1 cellular context compared by ENCODE assay signal in the genomic region with DNA sequence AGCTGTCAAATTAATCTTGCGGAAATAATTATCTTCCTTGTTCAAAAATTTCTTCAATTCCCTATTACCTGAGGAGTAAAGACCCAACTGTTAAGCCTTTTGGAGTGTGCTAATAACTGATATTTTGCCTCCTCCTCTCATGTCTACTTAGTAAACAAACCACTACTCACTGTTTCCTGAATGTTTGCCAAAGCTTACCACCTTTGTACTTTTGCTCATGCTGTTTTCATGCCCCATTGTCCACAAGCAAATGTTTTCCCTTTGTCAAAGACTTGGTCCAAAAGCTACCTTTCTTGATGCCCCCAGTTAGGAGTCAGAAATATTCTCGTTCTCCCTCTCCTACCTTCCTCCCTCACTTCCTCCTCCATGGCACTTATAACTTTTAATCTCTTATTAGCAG.
TF ChIP-seq lines count a peak whose summit lies in the region.

No MANE protein-coding gene starts in this region.

TF ChIP-seq in endothelial cell of umbilical vein, 7 proteins besides CTCF, POLR2A, EP300 and RAD21 (continued from another document):
- TF ChIP-seq JUN (IDR thresholded peaks at IDR 0.05; ENCODE audit: borderline replicate concordance, insufficient read depth, insufficient read length, low read depth), result no peak
- TF ChIP-seq MYC (IDR thresholded peaks at IDR 0.05; ENCODE audit: low read depth, low read length), result no peak
- TF ChIP-seq EZH2 (IDR thresholded peaks at IDR 0.05; ENCODE audit: borderline replicate concordance, low read depth, low read length, severe bottlenecking), result no peak
- no peak for TF ChIP-seq POLR2AphosphoS5 (IDR thresholded peaks at IDR 0.05; ENCODE audit: insufficient read depth, low read depth, low read length)
- TF ChIP-seq GATA2 (IDR thresholded peaks at IDR 0.05; ENCODE audit: insufficient read depth, insufficient read length, low read depth, low read length), result no peak
- TF ChIP-seq, protein P1, sequence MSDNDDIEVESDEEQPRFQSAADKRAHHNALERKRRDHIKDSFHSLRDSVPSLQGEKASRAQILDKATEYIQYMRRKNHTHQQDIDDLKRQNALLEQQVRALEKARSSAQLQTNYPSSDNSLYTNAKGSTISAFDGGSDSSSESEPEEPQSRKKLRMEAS (IDR thresholded peaks at IDR 0.05; ENCODE audit: insufficient read depth, insufficient read length), result no peak
